Comparison of ENCODE assay signal across 19 cellular contexts in the genomic region with DNA sequence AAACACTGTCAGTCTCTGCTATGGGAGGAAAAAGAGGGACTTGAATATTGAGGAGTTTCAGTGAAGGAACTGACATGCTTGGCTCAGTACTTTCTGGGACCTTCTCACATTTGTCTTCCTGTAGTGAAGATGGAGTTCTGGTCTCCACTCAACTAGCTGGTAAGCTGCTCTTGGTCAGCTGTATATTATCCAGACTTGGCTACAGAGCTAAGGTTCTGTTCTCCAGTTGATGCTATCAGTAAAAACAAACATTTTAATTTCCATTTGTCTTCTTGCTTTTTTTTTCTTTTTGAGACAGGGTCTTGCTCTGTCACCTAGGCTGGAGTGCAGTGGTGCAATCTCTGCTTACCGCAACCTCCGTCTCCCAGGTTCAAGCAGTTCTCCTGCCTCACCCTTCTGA. TPM values are rescaled to one million over a fixed set of nuclear protein-coding genes. Genes with fewer than 3 reads are reported as not detected.
DNase-seq lines count a peak whose midpoint lies in the region; ATAC-seq and TF ChIP-seq lines count a peak whose summit lies in the region.
"Had no signal": no experiment of that assay in that cellular context is flagged by ENCODE, and none has a peak within 500 bp of the region (broad histone marks: within the 10 kb centered on the region; RNA-seq: fewer than 3 reads in every experiment).

No MANE protein-coding gene starts in this region.

- H3K36me3 ChIP-seq in cardiac muscle cell = no peaks in the 10 kb centered on the region
- peaks cover 40% of the 10 kb centered on the region for H3K36me3 ChIP-seq in neutrophil

- TF ChIP-seq CTCF in cardiac muscle cell (IDR thresholded peaks at IDR 0.05; ENCODE audit: low read depth, low read length) = no peak
- no peak for TF ChIP-seq CTCF in VCaP (conservative IDR thresholded peaks at IDR 0.05)
- TF ChIP-seq CTCF in neutrophil (IDR thresholded peaks at IDR 0.05) = no peak

- H3K27ac ChIP-seq in cardiac muscle cell (peak overlapping the region; percentile 40), VCaP (peak overlapping the region; percentile 97), neutrophil (peak overlapping the region; percentile 30)
- H3K27ac ChIP-seq: BLaER1, GM23248, PC-9, SJCRH30 had no signal

- ATAC-seq in GM19324 (IDR thresholded peaks at IDR 0.05; ENCODE audit: low FRiP score, unreplicated experiment) (no peak), HG02870 (IDR thresholded peaks at IDR 0.05; ENCODE audit: unreplicated experiment) (no peak)
- ATAC-seq: K562, Right ventricle myocardium inferior had no signal

- no peak overlapping the region for H3K4me3 ChIP-seq in cardiac muscle cell
- no peak overlapping the region for H3K4me3 ChIP-seq in neutrophil (ENCODE audit: low read depth in 1 of 2, low read length in 1 of 2)
- H3K4me3 ChIP-seq: BLaER1, GM23248, K562, PC-9, SJCRH30 had no signal

- H3K27me3 ChIP-seq in cardiac muscle cell = no peaks in the 10 kb centered on the region
- no peaks in the 10 kb centered on the region for H3K27me3 ChIP-seq in neutrophil
- H3K27me3 ChIP-seq: BLaER1, SJCRH30 had no signal

- DNase-seq in cardiac muscle cell (ENCODE audit: low read depth in 1 of 2, low spot score in 1 of 2) = no peak
- no peak for DNase-seq in cardiac septum (ENCODE audit: low spot score)
- no peak for DNase-seq in germinal center (ENCODE audit: low spot score)
- DNase-seq in GM19238 (ENCODE audit: insufficient read length, low spot score) = no peak
- DNase-seq: CD4-positive, alpha-beta memory T cell; GM23248; H7; MM.1S; NCI-H1048; NCI-H1694; PC-9 had no signal

- H3K4me1 ChIP-seq in cardiac muscle cell (ENCODE audit: low read depth) (peaks cover 7% of the 10 kb centered on the region), neutrophil (ENCODE audit: control insufficient read depth in 1 of 2, insufficient read depth in 1 of 2, low read depth in 1 of 2, low read length in 1 of 2) (peaks cover 24 to 26% of the 10 kb centered on the region in 2 experiments)

- H3K9me3 ChIP-seq in cardiac muscle cell (ENCODE audit: low read depth) = no peaks in the 10 kb centered on the region
- H3K9me3 ChIP-seq in neutrophil = no peaks in the 10 kb centered on the region
- H3K9me3 ChIP-seq: BLaER1, SJCRH30 had no signal

- intact Hi-C loops in cardiac septum (cut with DNase I) = no loop called here

RNA-seq across cellular contexts. Expression of gene RNF34, which starts 5.3 kb away (rescaled TPM):
- total RNA-seq in cardiac muscle cell = 34.6 and 41.2 TPM in 2 replicates
- 48.4 and 54.6 TPM in 2 replicates for polyA plus RNA-seq in cardiac muscle cell
- total RNA-seq in cardiac septum = 31.1 TPM

RNA-seq across cellular contexts. Expression of gene ANAPC5, which starts 53.0 kb away (rescaled TPM):
- 85.2 and 109 TPM in 2 replicates for total RNA-seq in cardiac muscle cell
- 123 and 155 TPM in 2 replicates for polyA plus RNA-seq in cardiac muscle cell
- total RNA-seq in cardiac septum = 53.4 TPM

Comparison
In these comparisons a context has a peak if more than half of its experiments do, and no peak if none do; other contexts are left out.
1. H3K27ac ChIP-seq: peak in every context shown above with its lines; median percentile 97 in VCaP; 40 in cardiac muscle cell; 30 in neutrophil.